20 cellular contexts compared by ENCODE assay signal in genomic region chr21:31370893-31371652, GRCh38. TPM values are rescaled to one million over a fixed set of nuclear protein-coding genes. Genes with fewer than 3 reads are reported as not detected.
DNase-seq lines count a peak whose midpoint lies in the region; ATAC-seq and TF ChIP-seq lines count a peak whose summit lies in the region.
"Had no signal": no experiment of that assay in that cellular context is flagged by ENCODE, and none has a peak within 500 bp of the region (broad histone marks: within the 10 kb centered on the region; RNA-seq: fewer than 3 reads in every experiment).

No MANE protein-coding gene starts in this region.

- H3K9me3 ChIP-seq in right atrium auricular region, result no peaks in the 10 kb centered on the region
- no peaks in the 10 kb centered on the region for H3K9me3 ChIP-seq in aorta (ENCODE audit: control insufficient read depth, low read length)
- H3K9me3 ChIP-seq in OCI-LY7 (ENCODE audit: low read length), result no peaks in the 10 kb centered on the region
- H3K9me3 ChIP-seq: right lobe of liver, transverse colon had no signal

- no peak overlapping the region for H2AFZ ChIP-seq in OCI-LY7 (ENCODE audit: low read length)

- H4K20me1 ChIP-seq in OCI-LY7 (ENCODE audit: insufficient read depth, low read length), result no peaks in the 10 kb centered on the region

- 2 to 5% methylated on average over 6 of the region's 6 CpGs for WGBS in aorta, 2 donors

- CTCF ChIA-PET in OCI-LY7 (lab: Charles Lee; ENCODE audit: unreplicated experiment), result no interaction called here

- no peak overlapping the region for H3K4me3 ChIP-seq in right atrium auricular region
- H3K4me3 ChIP-seq in fibroblast of villous mesenchyme (ENCODE audit: low read depth, low read length), result no peak overlapping the region
- no peak overlapping the region for H3K4me3 ChIP-seq in aorta (ENCODE audit: low read length in 2 of 2)
- H3K4me3 ChIP-seq in OCI-LY7 (ENCODE audit: low read depth, low read length, poor library complexity, severe bottlenecking), result no peak overlapping the region
- H3K4me3 ChIP-seq: right lobe of liver, transverse colon had no signal

- H3K36me3 Mint-ChIP-seq in mesothelial cell of epicardium, result no peaks in the 10 kb centered on the region
- H3K36me3 Mint-ChIP-seq: activated naive CD8-positive, alpha-beta T cell treated with anti-CD3 and anti-CD28 coated beads for 36 hours; natural killer cell treated with Interleukin-12 subunit alpha and Interleukin-12 subunit beta and Interleukin-15 and Interleukin-18, amount 100 ng/mL, for 72 hours had no signal

- no peak overlapping the region for H3K4me2 ChIP-seq in OCI-LY7 (ENCODE audit: low read length)

- no peak for TF ChIP-seq CTCF in right atrium auricular region (IDR thresholded peaks at IDR 0.05)
- TF ChIP-seq CTCF in fibroblast of villous mesenchyme (IDR thresholded peaks at IDR 0.05; ENCODE audit: insufficient read depth, low read depth, low read length), result no peak
- no peak for TF ChIP-seq CTCF in mesothelial cell of epicardium (IDR thresholded peaks at IDR 0.05; ENCODE audit: unreplicated experiment)
- no peak for TF ChIP-seq CTCF in OCI-LY7 (conservative IDR thresholded peaks at IDR 0.05; ENCODE audit: low read length)

- H3K4me3 Mint-ChIP-seq in mesothelial cell of epicardium, result no peak overlapping the region
- H3K4me3 Mint-ChIP-seq: activated CD8-positive, alpha-beta T cell treated with anti-CD3 and anti-CD28 coated beads for 36 hours; activated naive CD8-positive, alpha-beta T cell treated with anti-CD3 and anti-CD28 coated beads for 36 hours; activated T-cell treated with anti-CD3 and anti-CD28 coated beads, Interleukin-2, amount 50 U/mL, for 72 hours; natural killer cell treated with Interleukin-12 subunit alpha and Interleukin-12 subunit beta and Interleukin-15 and Interleukin-18, amount 100 ng/mL, for 72 hours had no signal

- no TSS peak for BruUV-seq in OCI-LY7 (replicated peaks; lab: Mats Ljungman, UMichigan)

- no peaks in the 10 kb centered on the region for H3K27me3 Mint-ChIP-seq in mesothelial cell of epicardium (ENCODE audit: low read depth)
- H3K27me3 Mint-ChIP-seq: activated CD8-positive, alpha-beta T cell treated with anti-CD3 and anti-CD28 coated beads for 36 hours; activated naive CD8-positive, alpha-beta T cell treated with anti-CD3 and anti-CD28 coated beads for 36 hours; natural killer cell treated with Interleukin-12 subunit alpha and Interleukin-12 subunit beta and Interleukin-15 and Interleukin-18, amount 100 ng/mL, for 72 hours had no signal

- H3K4me1 ChIP-seq in right atrium auricular region (peaks cover 0 to 4% of the 10 kb centered on the region in 2 donors), aorta (ENCODE audit: control insufficient read depth in 1 of 2, insufficient read depth in 2 of 2, low read length in 2 of 2) (no peaks in the 10 kb centered on the region), OCI-LY7 (ENCODE audit: insufficient read depth, low read length, poor library complexity, severe bottlenecking) (no peaks in the 10 kb centered on the region)
- H3K4me1 ChIP-seq: right lobe of liver, transverse colon had no signal

- peak overlapping the region; percentile 86 for H3K27ac Mint-ChIP-seq in mesothelial cell of epicardium
- H3K27ac Mint-ChIP-seq: activated CD8-positive, alpha-beta T cell treated with anti-CD3 and anti-CD28 coated beads for 36 hours; activated naive CD8-positive, alpha-beta T cell treated with anti-CD3 and anti-CD28 coated beads for 36 hours; activated T-cell treated with anti-CD3 and anti-CD28 coated beads, Interleukin-2, amount 50 U/mL, for 72 hours had no signal

- H3K9me2 ChIP-seq in OCI-LY7 (ENCODE audit: insufficient read depth, low read length), result no peaks in the 10 kb centered on the region

- H3K36me3 ChIP-seq in right atrium auricular region, result no peaks in the 10 kb centered on the region
- no peaks in the 10 kb centered on the region for H3K36me3 ChIP-seq in aorta (ENCODE audit: control insufficient read depth in 1 of 2, insufficient read depth in 2 of 2, low read length in 1 of 2)
- H3K36me3 ChIP-seq in OCI-LY7 (ENCODE audit: insufficient read depth, low read length), result no peaks in the 10 kb centered on the region
- H3K36me3 ChIP-seq: right lobe of liver, transverse colon had no signal

- POLR2A ChIA-PET in OCI-LY7 (lab: Charles Lee), result interaction anchor here (0.6 kb wide), 1 partner anchor 27 kb away, joined by 5 read pairs; no protein-coding TSS in a partner anchor

- peak; percentile 57 for DNase-seq in Right ventricle myocardium superior
- no peak for DNase-seq in right atrium auricular region (ENCODE audit: low spot score)
- DNase-seq in fibroblast of villous mesenchyme (ENCODE audit: low read depth), result peak; percentile 49
- no peak for DNase-seq in mesothelial cell of epicardium (ENCODE audit: low spot score in 2 of 2, unreplicated experiment in 2 of 2)
- DNase-seq in aorta, result no peak
- no peak for DNase-seq in DMS 273 treated with DMSO at 0.1 percent for 48 hours (lab: John Stamatoyannopoulos, UW)
- DNase-seq in cerebellum (ENCODE audit: low spot score), result no peak
- DNase-seq in OCI-LY7 (ENCODE audit: low spot score), result no peak
- DNase-seq: 8988T; activated CD8-positive, alpha-beta T cell treated with anti-CD3 and anti-CD28 coated beads for 36 hours; activated naive CD8-positive, alpha-beta T cell treated with anti-CD3 and anti-CD28 coated beads for 36 hours; activated T-cell treated with anti-CD3 and anti-CD28 coated beads, Interleukin-2, amount 50 U/mL, for 72 hours; cerebellar nuclear complex; DMS79; NCI-H2081; NCI-H524 treated with DMSO at 0.1 percent for 48 hours; stimulated activated CD4-positive, alpha-beta T cell treated with anti-CD3 and anti-CD28 coated beads, Interleukin-4, amount 100 ng/mL, for 1 hour; transverse colon had no signal

- ATAC-seq in Right ventricle myocardium superior (ENCODE audit: poor library complexity) (peak; percentile 93), aorta (ENCODE audit: low FRiP score) (peak; percentile 60)
- ATAC-seq: natural killer cell treated with Interleukin-12 subunit alpha and Interleukin-12 subunit beta and Interleukin-15 and Interleukin-18, amount 100 ng/mL, for 72 hours; right lobe of liver had no signal

- H3K79me2 ChIP-seq in OCI-LY7 (ENCODE audit: insufficient read depth, low read depth, low read length), result no peaks in the 10 kb centered on the region

- peaks cover 27% of the 10 kb centered on the region for H3K4me1 Mint-ChIP-seq in mesothelial cell of epicardium

- H3K27ac ChIP-seq in right atrium auricular region (peak overlapping the region in 1 of 2 donors; percentile 29), aorta (ENCODE audit: low read depth in 1 of 2, low read length in 2 of 2) (no peak overlapping the region), OCI-LY7 (ENCODE audit: low read depth, low read length, poor library complexity, severe bottlenecking) (no peak overlapping the region)
- H3K27ac ChIP-seq: right lobe of liver, transverse colon had no signal

- H3K9me3 Mint-ChIP-seq in mesothelial cell of epicardium, result no peaks in the 10 kb centered on the region
- H3K9me3 Mint-ChIP-seq: activated CD8-positive, alpha-beta T cell treated with anti-CD3 and anti-CD28 coated beads for 36 hours; activated naive CD8-positive, alpha-beta T cell treated with anti-CD3 and anti-CD28 coated beads for 36 hours; activated T-cell treated with anti-CD3 and anti-CD28 coated beads, Interleukin-2, amount 50 U/mL, for 72 hours; natural killer cell treated with Interleukin-12 subunit alpha and Interleukin-12 subunit beta and Interleukin-15 and Interleukin-18, amount 100 ng/mL, for 72 hours had no signal

- intact Hi-C loops in Right ventricle myocardium superior (cut with DNase I), result no loop called here
- intact Hi-C loops in aorta (cut with DNase I), result no loop called here
- intact Hi-C loops in OCI-LY7 (cut with micrococcal nuclease; ENCODE audit: unreplicated experiment), result no loop called here

- no peaks in the 10 kb centered on the region for H3K27me3 ChIP-seq in right atrium auricular region
- H3K27me3 ChIP-seq in aorta (ENCODE audit: control insufficient read depth in 1 of 2, insufficient read depth in 2 of 2, low read length in 1 of 2), result peaks cover 0 to 2% of the 10 kb centered on the region in 2 donors
- H3K27me3 ChIP-seq: right lobe of liver, transverse colon had no signal

RNA-seq across cellular contexts. Expression of gene TIAM1, which starts 27.0 kb away (rescaled TPM):
- total RNA-seq in Right ventricle myocardium superior (2.9 TPM), right atrium auricular region (1 to 10 TPM; 2.5 to 4.1 TPM), fibroblast of villous mesenchyme (0.32 and 0.43 TPM in 2 replicates), mesothelial cell of epicardium (49.7 to 54.6 TPM (median 53.4 TPM) in 3 replicates), aorta (10 to 100 TPM; 12.9 to 15.8 TPM), cerebellum (79.3 TPM), OCI-LY7 (2022) (25.1 and 27.0 TPM in 2 replicates)
- under 1 TPM in 1 of 2 donors, not detected in 1; 0.50 TPM for polyA plus RNA-seq in aorta
- 12.4 and 15.0 TPM in 2 replicates for total RNA-seq in OCI-LY7 (2014; rRNA removed; shearing (Covaris generic))

Comparison
In these comparisons a context has a peak if more than half of its experiments do, and no peak if none do; other contexts are left out.
1. DNase-seq: peak in Right ventricle myocardium superior (single experiment) and fibroblast of villous mesenchyme (single experiment); none in right atrium auricular region (single experiment), mesothelial cell of epicardium (0 of 2), aorta (0 of 2), DMS 273 treated with DMSO at 0.1 percent for 48 hours (single experiment), cerebellum (single experiment) and OCI-LY7 (single experiment).